In genomic region chr7:37901236-37901827, GRCh38 we compare ENCODE assay signal across 8 cellular contexts. TPM values are rescaled to one million over a fixed set of nuclear protein-coding genes. Genes with fewer than 3 reads are reported as not detected.
DNase-seq lines count a peak whose midpoint lies in the region; ATAC-seq and TF ChIP-seq lines count a peak whose summit lies in the region.

No MANE protein-coding gene starts in this region.

- peak in 2 of 3 donors; percentile 35 to 54 for ATAC-seq in natural killer cell
- ATAC-seq in natural killer cell treated with Interleukin-12 subunit alpha and Interleukin-12 subunit beta and Interleukin-15 and Interleukin-18, amount 100 ng/mL, for 72 hours: no peak
- no peak for ATAC-seq in GM18520 (IDR thresholded peaks at IDR 0.05; ENCODE audit: unreplicated experiment)
- ATAC-seq in naive thymus-derived CD8-positive, alpha-beta T cell: no peak

- H3K4me3 ChIP-seq in choroid plexus epithelial cell (ENCODE audit: low read depth, low read length): no peak overlapping the region

- H3K4me3 Mint-ChIP-seq in natural killer cell: no peak overlapping the region
- no peak overlapping the region for H3K4me3 Mint-ChIP-seq in natural killer cell treated with Interleukin-12 subunit alpha and Interleukin-12 subunit beta and Interleukin-15 and Interleukin-18, amount 100 ng/mL, for 72 hours
- H3K4me3 Mint-ChIP-seq in naive thymus-derived CD8-positive, alpha-beta T cell: no peak overlapping the region

- H3K4me1 Mint-ChIP-seq in natural killer cell: no peaks in the 10 kb centered on the region
- no peaks in the 10 kb centered on the region for H3K4me1 Mint-ChIP-seq in natural killer cell treated with Interleukin-12 subunit alpha and Interleukin-12 subunit beta and Interleukin-15 and Interleukin-18, amount 100 ng/mL, for 72 hours (ENCODE audit: low read depth in 2 of 2)
- H3K4me1 Mint-ChIP-seq in naive thymus-derived CD8-positive, alpha-beta T cell: peaks cover 0 to 2% (median 0%) of the 10 kb centered on the region in 4 donors

- DNase-seq in natural killer cell: no peak
- no peak for DNase-seq in natural killer cell treated with Interleukin-12 subunit alpha and Interleukin-12 subunit beta and Interleukin-15 and Interleukin-18, amount 100 ng/mL, for 72 hours (ENCODE audit: low spot score)
- peak; percentile 55 for DNase-seq in NCI-H460 (ENCODE audit: extremely low read depth, low read depth)
- DNase-seq in choroid plexus epithelial cell (ENCODE audit: low read depth): peak; percentile 75
- peak; percentile 60 for DNase-seq in medulla oblongata (ENCODE audit: extremely low spot score)
- DNase-seq in naive thymus-derived CD8-positive, alpha-beta T cell: no peak
- no peak for DNase-seq in mesenteric fat pad (ENCODE audit: low spot score)

- H3K9me3 Mint-ChIP-seq in natural killer cell: peaks cover 0 to 2% of the 10 kb centered on the region in 2 donors
- H3K9me3 Mint-ChIP-seq in natural killer cell treated with Interleukin-12 subunit alpha and Interleukin-12 subunit beta and Interleukin-15 and Interleukin-18, amount 100 ng/mL, for 72 hours: no peaks in the 10 kb centered on the region
- no peaks in the 10 kb centered on the region for H3K9me3 Mint-ChIP-seq in naive thymus-derived CD8-positive, alpha-beta T cell

- POLR2A ChIA-PET in naive thymus-derived CD8-positive, alpha-beta T cell (lab: Charles Lee): no interaction called here

- H3K27ac Mint-ChIP-seq in natural killer cell: no peak overlapping the region
- no peak overlapping the region for H3K27ac Mint-ChIP-seq in natural killer cell treated with Interleukin-12 subunit alpha and Interleukin-12 subunit beta and Interleukin-15 and Interleukin-18, amount 100 ng/mL, for 72 hours
- no peak overlapping the region for H3K27ac Mint-ChIP-seq in naive thymus-derived CD8-positive, alpha-beta T cell

- peak; percentile 55 for TF ChIP-seq CTCF in natural killer cell (IDR thresholded peaks at IDR 0.05)
- TF ChIP-seq CTCF in choroid plexus epithelial cell (conservative IDR thresholded peaks at IDR 0.05; ENCODE audit: low read depth, low read length): peak; percentile 58

- H3K36me3 Mint-ChIP-seq in natural killer cell: no peaks in the 10 kb centered on the region
- no peaks in the 10 kb centered on the region for H3K36me3 Mint-ChIP-seq in natural killer cell treated with Interleukin-12 subunit alpha and Interleukin-12 subunit beta and Interleukin-15 and Interleukin-18, amount 100 ng/mL, for 72 hours
- H3K36me3 Mint-ChIP-seq in naive thymus-derived CD8-positive, alpha-beta T cell: no peaks in the 10 kb centered on the region

- H3K27me3 Mint-ChIP-seq in natural killer cell (ENCODE audit: low read depth in 2 of 2): peaks cover 0 to 2% of the 10 kb centered on the region in 2 donors
- H3K27me3 Mint-ChIP-seq in natural killer cell treated with Interleukin-12 subunit alpha and Interleukin-12 subunit beta and Interleukin-15 and Interleukin-18, amount 100 ng/mL, for 72 hours: peaks cover 0 to 5% of the 10 kb centered on the region in 2 donors
- H3K27me3 Mint-ChIP-seq in naive thymus-derived CD8-positive, alpha-beta T cell: peaks cover 0 to 7% (median 4%) of the 10 kb centered on the region in 5 donors

- intact Hi-C loops in natural killer cell (cut with micrococcal nuclease): loop anchor here (5.0 to 10.0 kb wide), 2 partner anchors 471 to 763 kb away; no protein-coding TSS in a partner anchor

RNA-seq across cellular contexts. Expression of gene SFRP4, which starts 15.3 kb away (rescaled TPM):
- total RNA-seq in natural killer cell: under 1 TPM in 1 of 3 donors, not detected in 2; 0.09 TPM
- total RNA-seq in natural killer cell treated with Interleukin-12 subunit alpha and Interleukin-12 subunit beta and Interleukin-15 and Interleukin-18, amount 100 ng/mL, for 72 hours: not detected
- total RNA-seq in NCI-H460 (2014; rRNA removed; shearing (Covaris generic)): 0.09 and 0.27 TPM in 2 replicates
- polyA plus RNA-seq in NCI-H460 (2014; cell fraction: nucleus; rRNA removed): 0.14 and 0.28 TPM in 2 replicates
- total RNA-seq in naive thymus-derived CD8-positive, alpha-beta T cell: not detected
- not detected for polyA plus RNA-seq in naive thymus-derived CD8-positive, alpha-beta T cell
- 64.3 TPM for total RNA-seq in mesenteric fat pad

RNA-seq across cellular contexts. Expression of gene EPDR1, which starts 19.1 kb away (rescaled TPM):
- total RNA-seq in natural killer cell (1 to 10 TPM; 1.4 to 2.1 (median 2.0) TPM), mesenteric fat pad (46.3 TPM)
- total RNA-seq in natural killer cell treated with Interleukin-12 subunit alpha and Interleukin-12 subunit beta and Interleukin-15 and Interleukin-18, amount 100 ng/mL, for 72 hours: 1 to 10 TPM; 2.6 to 3.3 TPM
- 103 and 109 TPM in 2 replicates for total RNA-seq in NCI-H460 (2014; rRNA removed; shearing (Covaris generic))
- 181 and 201 TPM in 2 replicates for polyA plus RNA-seq in NCI-H460 (2014; cell fraction: nucleus; rRNA removed)
- under 1 TPM; 0.71 to 0.75 TPM for total RNA-seq in naive thymus-derived CD8-positive, alpha-beta T cell
- 1 to 10 TPM; 1.6 to 3.9 (median 2.2) TPM for polyA plus RNA-seq in naive thymus-derived CD8-positive, alpha-beta T cell

RNA-seq across cellular contexts. Expression of gene NME8, which starts 52.9 kb away (rescaled TPM):
- total RNA-seq in natural killer cell (10 to 100 TPM; 23.5 to 37.0 (median 27.1) TPM), mesenteric fat pad (0.45 TPM)
- not detected for total RNA-seq in natural killer cell treated with Interleukin-12 subunit alpha and Interleukin-12 subunit beta and Interleukin-15 and Interleukin-18, amount 100 ng/mL, for 72 hours
- not detected in 2 replicates for total RNA-seq in NCI-H460 (2014; rRNA removed; shearing (Covaris generic))
- polyA plus RNA-seq in NCI-H460 (2014; cell fraction: nucleus; rRNA removed): not detected in 2 replicates
- total RNA-seq in naive thymus-derived CD8-positive, alpha-beta T cell: not detected
- polyA plus RNA-seq in naive thymus-derived CD8-positive, alpha-beta T cell: not detected

Comparison
In these comparisons a context has a peak if more than half of its experiments do, and no peak if none do; other contexts are left out.
1. ATAC-seq: peak in natural killer cell (2 of 3); none in natural killer cell treated with Interleukin-12 subunit alpha and Interleukin-12 subunit beta and Interleukin-15 and Interleukin-18, amount 100 ng/mL, for 72 hours (0 of 2), GM18520 (single experiment) and naive thymus-derived CD8-positive, alpha-beta T cell (0 of 2).
2. RNA of gene NME8, which starts 52.9 kb away (total RNA-seq): 23.5 to 37.0 TPM in natural killer cell; 0.45 TPM in mesenteric fat pad (single experiment), not detected in natural killer cell treated with Interleukin-12 subunit alpha and Interleukin-12 subunit beta and Interleukin-15 and Interleukin-18, amount 100 ng/mL, for 72 hours, not detected in NCI-H460 and not detected in naive thymus-derived CD8-positive, alpha-beta T cell; every median in the first group is over 10 times any median in the second.
3. DNase-seq: peak in NCI-H460 (single experiment), choroid plexus epithelial cell (single experiment) and medulla oblongata (single experiment); none in natural killer cell (single experiment), natural killer cell treated with Interleukin-12 subunit alpha and Interleukin-12 subunit beta and Interleukin-15 and Interleukin-18, amount 100 ng/mL, for 72 hours (single experiment), naive thymus-derived CD8-positive, alpha-beta T cell (0 of 10) and mesenteric fat pad (single experiment).
4. RNA of gene SFRP4, which starts 15.3 kb away (total RNA-seq): 64.3 TPM in mesenteric fat pad (single experiment); 0.09 to 0.27 TPM in NCI-H460, 0.09 TPM in natural killer cell, not detected in natural killer cell treated with Interleukin-12 subunit alpha and Interleukin-12 subunit beta and Interleukin-15 and Interleukin-18, amount 100 ng/mL, for 72 hours and not detected in naive thymus-derived CD8-positive, alpha-beta T cell; every median in the first group is over 10 times any median in the second.
5. RNA of gene EPDR1, which starts 19.1 kb away (total RNA-seq): 103 to 109 TPM in NCI-H460 and 46.3 TPM in mesenteric fat pad (single experiment); 2.6 to 3.3 TPM in natural killer cell treated with Interleukin-12 subunit alpha and Interleukin-12 subunit beta and Interleukin-15 and Interleukin-18, amount 100 ng/mL, for 72 hours, 1.4 to 2.1 TPM in natural killer cell and 0.71 to 0.75 TPM in naive thymus-derived CD8-positive, alpha-beta T cell; every median in the first group is over 10 times any median in the second.